Comparison of ENCODE assay signal across 8 cellular contexts in genomic region chr12:58918475-58918874, GRCh38. TPM values are rescaled to one million over a fixed set of nuclear protein-coding genes. Genes with fewer than 3 reads are reported as not detected.
A peak's percentile ranks its signal among the peaks of the same experiment; 100 is the strongest.
DNase-seq lines count a peak whose midpoint lies in the region; ATAC-seq and TF ChIP-seq lines count a peak whose summit lies in the region.

No MANE protein-coding gene starts in this region.

- TF ChIP-seq CTCF in fibroblast of lung (conservative IDR thresholded peaks at IDR 0.05 in 1 of 2, IDR thresholded peaks at IDR 0.05 in 1 of 2; ENCODE audit: low read depth in 1 of 2, low read length in 2 of 2), result no peak
- no peak for TF ChIP-seq CTCF in parathyroid adenoma (IDR thresholded peaks at IDR 0.05)

- H3K36me3 ChIP-seq in fibroblast of lung (ENCODE audit: control insufficient read depth, insufficient read depth, low read length), result peaks cover 2% of the 10 kb centered on the region
- no peaks in the 10 kb centered on the region for H3K36me3 ChIP-seq in parathyroid adenoma (ENCODE audit: control insufficient read depth, insufficient read depth, low read length)

- H3K9ac ChIP-seq in fibroblast of lung (ENCODE audit: insufficient read depth, low read length), result peak overlapping the region; percentile 8
- H3K9ac ChIP-seq in parathyroid adenoma, result no peak overlapping the region

- H2AFZ ChIP-seq in fibroblast of lung (ENCODE audit: low read length) (no peak overlapping the region), parathyroid adenoma (no peak overlapping the region)

- H3K9me3 ChIP-seq in fibroblast of lung (ENCODE audit: control insufficient read depth, insufficient read depth, low read depth, low read length) (no peaks in the 10 kb centered on the region), parathyroid adenoma (ENCODE audit: control insufficient read depth, low read length) (no peaks in the 10 kb centered on the region)

- no peaks in the 10 kb centered on the region for H4K20me1 ChIP-seq in fibroblast of lung (ENCODE audit: control insufficient read depth, extremely low read depth, insufficient read depth, low read length)

- H3K4me2 ChIP-seq in fibroblast of lung (ENCODE audit: extremely low read depth, insufficient read depth, low read length), result peak overlapping the region; percentile 67
- peak overlapping the region; percentile 79 for H3K4me2 ChIP-seq in parathyroid adenoma (ENCODE audit: low read length)

- no peaks in the 10 kb centered on the region for H3K27me3 ChIP-seq in fibroblast of lung (ENCODE audit: control insufficient read depth, insufficient read depth, low read length)
- H3K27me3 ChIP-seq in parathyroid adenoma (ENCODE audit: control insufficient read depth, insufficient read depth, low read length), result no peaks in the 10 kb centered on the region

- H3K79me2 ChIP-seq in fibroblast of lung (ENCODE audit: control insufficient read depth, insufficient read depth, low read length) (peaks cover 63% of the 10 kb centered on the region), parathyroid adenoma (peaks cover 18% of the 10 kb centered on the region)

- H3K4me1 ChIP-seq in fibroblast of lung (ENCODE audit: control insufficient read depth, extremely low read depth, insufficient read depth, low read length), result no peaks in the 10 kb centered on the region
- peaks cover 9% of the 10 kb centered on the region for H3K4me1 ChIP-seq in parathyroid adenoma

- peak overlapping the region; percentile 75 to 99 (median 90) for H3K4me3 ChIP-seq in fibroblast of lung (replicated peaks in 1 of 4; ENCODE audit: control extremely low read depth in 1 of 4, insufficient read depth in 1 of 4, low read depth in 3 of 4, low read length in 4 of 4)
- peak overlapping the region; percentile 90 for H3K4me3 ChIP-seq in parathyroid adenoma (ENCODE audit: low read depth, low read length)

- ATAC-seq in GM18873 (IDR thresholded peaks at IDR 0.05; ENCODE audit: low FRiP score, unreplicated experiment), result no peak
- no peak for ATAC-seq in HG02938 (IDR thresholded peaks at IDR 0.05; ENCODE audit: unreplicated experiment)

- no peak overlapping the region for H3K27ac ChIP-seq in fibroblast of lung (ENCODE audit: insufficient read depth, low read length)
- peak overlapping the region; percentile 91 for H3K27ac ChIP-seq in parathyroid adenoma

- DNase-seq in EL, result peak; percentile 19
- peak; percentile 85 for DNase-seq in NCI-H748 treated with DMSO at 0.1 percent for 48 hours (lab: John Stamatoyannopoulos, UW)
- DNase-seq in fibroblast of lung (ENCODE audit: low read depth in 2 of 2), result peak; percentile 16 to 26
- no peak for DNase-seq in HPDE6-E6E7 (ENCODE audit: extremely low spot score)
- DNase-seq in GOT3 (lab: John Stamatoyannopoulos, UW), result no peak

RNA-seq across cellular contexts. Expression of gene LRIG3, which starts 1.8 kb away (rescaled TPM):
- 65.7 and 118 TPM in 2 replicates for total RNA-seq in fibroblast of lung
- 26.2 and 37.1 TPM in 2 replicates for polyA plus RNA-seq in fibroblast of lung
- polyA plus RNA-seq in fibroblast of lung (2012), result 14.0 and 18.7 TPM in 2 replicates
- polyA minus RNA-seq in fibroblast of lung (ENCODE audit: low replicate concordance), result 25.5 and 36.1 TPM in 2 replicates

Comparison
In these comparisons a context has a peak if more than half of its experiments do, and no peak if none do; other contexts are left out.
1. DNase-seq: peak in EL (single experiment), NCI-H748 treated with DMSO at 0.1 percent for 48 hours (single experiment) and fibroblast of lung (2 of 2); none in HPDE6-E6E7 (single experiment) and GOT3 (single experiment).